Comparison of ENCODE assay signal across 15 cellular contexts in the genomic region with DNA sequence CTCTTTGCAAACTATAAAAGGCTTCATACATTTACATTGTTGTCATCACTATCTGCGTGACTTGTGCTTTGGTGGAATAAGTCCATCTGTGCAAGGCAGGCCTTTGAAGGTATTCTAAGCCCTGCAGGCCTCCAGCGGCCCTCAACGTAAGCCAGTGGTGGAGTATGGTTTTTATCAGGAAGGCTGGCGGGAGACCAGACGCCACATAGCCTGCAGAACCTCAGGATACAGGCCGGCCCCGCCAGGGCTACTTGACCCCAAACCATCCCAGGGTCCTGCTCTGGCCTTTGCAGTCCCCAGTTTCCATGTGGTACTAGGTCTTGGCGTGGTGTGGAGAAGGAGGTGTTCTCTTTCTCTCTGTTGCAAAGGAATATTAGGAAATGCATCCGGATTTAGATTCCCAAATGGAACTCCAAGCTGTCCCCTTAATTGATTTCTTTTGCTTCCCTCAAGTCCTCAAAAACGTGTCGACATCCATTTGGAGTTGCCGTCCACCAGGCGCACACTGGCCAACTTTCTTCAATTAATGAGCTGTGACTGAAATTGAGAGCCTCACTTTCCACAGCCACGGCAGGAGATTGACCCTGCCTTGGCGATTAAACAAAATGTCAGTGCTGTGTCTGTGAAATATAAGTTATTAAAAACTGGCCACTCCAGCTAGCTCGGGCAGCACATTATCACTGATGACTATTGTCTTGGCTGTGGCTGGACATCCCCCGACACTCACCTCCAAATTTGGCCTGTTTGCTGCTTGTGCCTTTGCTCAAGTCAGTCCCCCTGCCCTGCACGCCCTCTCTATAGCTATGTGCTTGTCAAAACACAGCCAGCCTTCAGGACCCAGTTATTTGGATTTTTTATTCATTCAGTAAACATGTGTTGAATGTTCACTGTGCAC.
"Had no signal": no experiment of that assay in that cellular context is flagged by ENCODE, and none has a peak within 500 bp of the region (broad histone marks: within the 10 kb centered on the region; RNA-seq: fewer than 3 reads in every experiment).

No MANE protein-coding gene starts in this region.

- H3K36me3 Mint-ChIP-seq: neural progenitor cell, type B pancreatic cell had no signal

- H3K27ac ChIP-seq: ascending aorta, colonic mucosa, epithelial cell of prostate, neural progenitor cell, ovary, SJCRH30, VCaP had no signal

- DNase-seq: activated CD4-positive, alpha-beta memory T cell treated with anti-CD3 and anti-CD28 coated beads, Interleukin-2, amount 10 ng/mL, durations not matched to agents 7 days and 5 days; activated gamma-delta T cell; activated naive CD8-positive, alpha-beta T cell treated with anti-CD3 and anti-CD28 coated beads for 36 hours; activated T-cell treated with anti-CD3 and anti-CD28 coated beads, Interleukin-2, amount 50 U/mL, for 48 hours; colonic mucosa; effector CD8-positive, alpha-beta T cell; hypothalamus; ovary; SJCRH30; stimulated activated CD4-positive, alpha-beta T cell treated with anti-CD3 and anti-CD28 coated beads, Interleukin-4, amount 100 ng/mL, for 4 hours had no signal

- H3K27ac Mint-ChIP-seq: activated CD4-positive, alpha-beta memory T cell treated with anti-CD3 and anti-CD28 coated beads, Interleukin-2, amount 10 ng/mL, durations not matched to agents 7 days and 5 days; activated naive CD8-positive, alpha-beta T cell treated with anti-CD3 and anti-CD28 coated beads for 36 hours; neural progenitor cell; type B pancreatic cell had no signal

- H3K4me3 ChIP-seq: ascending aorta, colonic mucosa, neural progenitor cell, ovary, SJCRH30 had no signal

- H3K36me3 ChIP-seq: ascending aorta, colonic mucosa, ovary, SJCRH30 had no signal

- H3K4me1 ChIP-seq: ascending aorta, colonic mucosa, neural progenitor cell had no signal

- H3K4me3 Mint-ChIP-seq: activated CD4-positive, alpha-beta memory T cell treated with anti-CD3 and anti-CD28 coated beads, Interleukin-2, amount 10 ng/mL, durations not matched to agents 7 days and 5 days; activated naive CD8-positive, alpha-beta T cell treated with anti-CD3 and anti-CD28 coated beads for 36 hours; neural progenitor cell; type B pancreatic cell had no signal

- H3K27me3 ChIP-seq: ascending aorta, colonic mucosa, neural progenitor cell, ovary, SJCRH30 had no signal

- H3K9me3 ChIP-seq: colonic mucosa, ovary had no signal

- H3K4me1 Mint-ChIP-seq: activated CD4-positive, alpha-beta memory T cell treated with anti-CD3 and anti-CD28 coated beads, Interleukin-2, amount 10 ng/mL, durations not matched to agents 7 days and 5 days; activated naive CD8-positive, alpha-beta T cell treated with anti-CD3 and anti-CD28 coated beads for 36 hours; neural progenitor cell had no signal
